23 cellular contexts compared by ENCODE assay signal in the genomic region with DNA sequence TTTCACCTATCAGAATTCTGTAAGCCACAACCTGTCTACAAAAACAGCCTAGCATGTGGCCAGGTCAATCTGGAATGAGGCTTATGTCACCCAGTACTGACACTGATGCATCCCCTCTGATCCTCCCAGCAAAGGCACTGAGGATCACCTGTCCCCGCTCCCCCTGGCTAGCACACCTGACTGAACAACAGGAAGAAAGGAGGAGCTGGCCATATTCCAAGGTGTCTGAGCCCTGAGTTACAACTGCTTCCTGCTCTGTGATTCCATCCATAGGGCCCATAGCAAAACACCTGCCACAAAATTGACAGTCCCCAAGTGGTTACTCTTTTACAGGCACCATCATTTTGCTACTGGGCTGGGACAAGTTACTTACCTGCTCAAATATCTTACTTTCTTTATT.
DNase-seq lines count a peak whose midpoint lies in the region; ATAC-seq, FAIRE-seq and TF ChIP-seq lines count a peak whose summit lies in the region.
"Had no signal": no experiment of that assay in that cellular context is flagged by ENCODE, and none has a peak within 500 bp of the region (broad histone marks: within the 10 kb centered on the region; RNA-seq: fewer than 3 reads in every experiment).

No MANE protein-coding gene starts in this region.

- no peak for FAIRE-seq in pancreas (lab: Jason Lieb, UNC)
- FAIRE-seq: HTR-8/SVneo, RCC 7860 had no signal

- no peaks in the 10 kb centered on the region for H3K27me3 ChIP-seq in pancreas
- H3K27me3 ChIP-seq: heart left ventricle, neural progenitor cell, spleen had no signal

- H3K36me3 ChIP-seq in pancreas, result no peaks in the 10 kb centered on the region
- H3K36me3 ChIP-seq: heart left ventricle, left ventricle myocardium inferior, neural progenitor cell, spleen had no signal

- H3K27ac ChIP-seq in pancreas, result no peak overlapping the region
- H3K27ac ChIP-seq: GM23248, neural progenitor cell, spleen had no signal

- no peaks in the 10 kb centered on the region for H3K4me1 ChIP-seq in pancreas
- H3K4me1 ChIP-seq: neural progenitor cell had no signal

- intact Hi-C loops in pancreas (cut with DNase I), result no loop called here
- intact Hi-C loops in posterior cingulate gyrus (cut with DNase I), result no loop called here

- WGBS in pancreas, 2 donors, result 68 to 82% methylated on average over 1 of the region's 1 CpG

- TF ChIP-seq CTCF in pancreas (IDR thresholded peaks at IDR 0.05), result no peak

- ATAC-seq in pancreas, result peak in 3 of 4 donors; percentile 36 to 65 (median 65)
- ATAC-seq in GM21529 (IDR thresholded peaks at IDR 0.05; ENCODE audit: unreplicated experiment), result no peak
- ATAC-seq: activated naive CD4-positive, alpha-beta T cell treated with anti-CD3 and anti-CD28 coated beads, Interleukin-2, amount 50 U/mL, for 72 hours; activated T-cell treated with anti-CD3 and anti-CD28 coated beads, Interleukin-2, amount 50 U/mL, for 72 hours had no signal

- peak; percentile 75 for DNase-seq in DMS53 (lab: John Stamatoyannopoulos, UW)
- peak; percentile 75 for DNase-seq in NCI-H2029 treated with DMSO at 0.1 percent for 48 hours (lab: John Stamatoyannopoulos, UW)
- DNase-seq in NCI-H69 (lab: John Stamatoyannopoulos, UW), result peak; percentile 92
- peak in 2 of 6 donors; percentile 16 to 22 for DNase-seq in pancreas
- no peak for DNase-seq in posterior cingulate gyrus
- no peak for DNase-seq in DMS114 treated with DMSO at 0.1 percent for 48 hours (lab: John Stamatoyannopoulos, UW; ENCODE audit: unreplicated experiment)
- no peak for DNase-seq in activated naive CD4-positive, alpha-beta T cell treated with Interleukin-2 at 50 U/mL for 16 hours
- DNase-seq: activated CD4-positive, CD25-positive, alpha-beta regulatory T cell; activated T-cell treated with anti-CD3 and anti-CD28 coated beads, Interleukin-2, amount 50 U/mL, for 72 hours; CD8-positive, alpha-beta memory T cell; GM23248; heart left ventricle; Kasumi-1; left ventricle myocardium inferior; NCI-H1436; NK-92 treated with Interleukin-12 subunit alpha and Interleukin-12 subunit beta, amount 100 ng/mL, for 24 hours; spleen; substantia nigra had no signal

- no peak overlapping the region for H3K4me3 ChIP-seq in pancreas
- H3K4me3 ChIP-seq: GM23248, heart left ventricle, left ventricle myocardium inferior, neural progenitor cell, spleen had no signal

- no peaks in the 10 kb centered on the region for H3K9me3 ChIP-seq in pancreas
- H3K9me3 ChIP-seq: heart left ventricle, left ventricle myocardium inferior, spleen had no signal

Comparison
In these comparisons a context has a peak if more than half of its experiments do, and no peak if none do; other contexts are left out.
1. DNase-seq: peak in DMS53 (single experiment), NCI-H2029 treated with DMSO at 0.1 percent for 48 hours (single experiment) and NCI-H69 (single experiment); none in posterior cingulate gyrus (0 of 10), DMS114 treated with DMSO at 0.1 percent for 48 hours (single experiment) and activated naive CD4-positive, alpha-beta T cell treated with Interleukin-2 at 50 U/mL for 16 hours (single experiment).